Comparison of ENCODE assay signal across 8 cellular contexts in the genomic region with DNA sequence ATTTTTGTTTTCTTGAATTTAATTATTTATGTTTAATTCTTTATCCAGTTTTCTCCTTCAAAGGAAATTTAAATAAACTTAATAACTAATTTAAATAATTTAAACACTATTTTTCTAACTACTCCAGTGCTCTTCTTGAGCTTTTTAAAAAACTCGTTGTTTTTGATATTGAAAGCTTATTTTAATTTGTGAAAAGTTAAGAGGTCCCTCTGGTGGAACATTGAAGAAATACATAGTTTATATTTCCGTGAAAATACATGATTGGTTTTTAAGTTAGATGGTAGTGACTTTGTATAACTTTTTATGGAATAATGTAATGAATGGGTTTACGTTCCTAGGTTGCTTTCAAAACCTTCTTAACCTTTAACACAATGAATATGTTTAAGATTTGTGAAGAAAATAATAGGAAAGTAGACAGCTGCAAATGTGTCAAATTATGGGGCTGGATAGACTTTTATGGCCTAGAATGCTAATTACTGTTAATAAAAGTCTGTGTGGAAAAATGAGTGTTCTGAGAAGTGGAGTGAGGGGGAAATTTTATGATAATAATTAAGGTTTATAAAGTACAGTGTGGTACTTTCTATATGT. TPM values are rescaled to one million over a fixed set of nuclear protein-coding genes. Genes with fewer than 3 reads are reported as not detected.
DNase-seq lines count a peak whose midpoint lies in the region; ATAC-seq, FAIRE-seq and TF ChIP-seq lines count a peak whose summit lies in the region.

No MANE protein-coding gene starts in this region.

- no peaks in the 10 kb centered on the region for H3K9me3 ChIP-seq in AG04450 (ENCODE audit: control insufficient read depth, insufficient read depth, low read length)

- DNase-seq in AG04450 (ENCODE audit: low read depth, low spot score) (no peak), GM19239 (ENCODE audit: insufficient read length, low spot score) (no peak), SW480 (ENCODE audit: low spot score) (peak; percentile 11), glomerular visceral epithelial cell (ENCODE audit: extremely low spot score) (peak; percentile 18), NCI-H2029 (lab: John Stamatoyannopoulos, UW) (no peak)

- H3K27ac ChIP-seq in AG04450 (ENCODE audit: low read depth, low read length) = no peak overlapping the region

- CTCF ChIA-PET in AG04450 (lab: Charles Lee) = interaction anchor here (0.6 to 3.7 kb wide), 28 partner anchors 12 to 937 kb away, joined by 3 to 70 read pairs (median 4); a partner anchor contains a TSS

- no peak overlapping the region for H3K4me3 ChIP-seq in AG04450 (ENCODE audit: low read depth, low read length)

- POLR2A ChIA-PET in AG04450 (lab: Yijun Ruan, JAX) = no interaction called here

- FAIRE-seq in GM19239 (lab: Jason Lieb, UNC) = peak; percentile 78

- peak; percentile 52 for TF ChIP-seq CTCF in AG04450 (IDR thresholded peaks at IDR 0.05; ENCODE audit: low read depth, low read length)

- ATAC-seq in HG02759 (IDR thresholded peaks at IDR 0.05; ENCODE audit: unreplicated experiment) (no peak), HG02970 (IDR thresholded peaks at IDR 0.05; ENCODE audit: low FRiP score, unreplicated experiment) (no peak), HG02623 (IDR thresholded peaks at IDR 0.05; ENCODE audit: unreplicated experiment) (no peak)

- no peaks in the 10 kb centered on the region for H3K27me3 ChIP-seq in AG04450 (ENCODE audit: control insufficient read depth, insufficient read depth, low read length)

RNA-seq across cellular contexts. Expression of a gene that starts 45.9 kb away (rescaled TPM):
- polyA plus RNA-seq in AG04450 (2011; rRNA removed) = 60.9 and 75.6 TPM in 2 replicates
- polyA minus RNA-seq in AG04450 (2011; rRNA and poly(A)+ RNA removed) = 76.5 and 78.1 TPM in 2 replicates

Comparison
In these comparisons a context has a peak if more than half of its experiments do, and no peak if none do; other contexts are left out.
1. DNase-seq: peak in SW480 (single experiment) and glomerular visceral epithelial cell (single experiment); none in AG04450 (single experiment), GM19239 (single experiment) and NCI-H2029 (single experiment).